Comparison of ENCODE assay signal across 8 cellular contexts in genomic region chr19:38210458-38210987, GRCh38. TPM values are rescaled to one million over a fixed set of nuclear protein-coding genes. Genes with fewer than 3 reads are reported as not detected.
A peak's percentile ranks its signal among the peaks of the same experiment; 100 is the strongest.
DNase-seq lines count a peak whose midpoint lies in the region; ATAC-seq, FAIRE-seq and TF ChIP-seq lines count a peak whose summit lies in the region.
"Had no signal": no experiment of that assay in that cellular context is flagged by ENCODE, and none has a peak within 500 bp of the region (broad histone marks: within the 10 kb centered on the region; RNA-seq: fewer than 3 reads in every experiment).

No MANE protein-coding gene starts in this region.

- in situ Hi-C loops in K562 (cut with MboI): no loop called here

- DNase-seq in NCI-H1105 (lab: John Stamatoyannopoulos, UW): peak; percentile 94
- peak in 2 of 4 experiments; percentile 66 to 67 for DNase-seq in K562 (ENCODE audit: extremely low read depth in 1 of 4, low spot score in 3 of 4)
- peak in 1 of 2 donors; percentile 36 for DNase-seq in left colon
- peak in 48 of 49 donors; percentile 13 to 85 (median 61) for DNase-seq in substantia nigra (lab: John Stamatoyannopoulos, UW)
- no peak for DNase-seq in activated T-cell treated with anti-CD3 and anti-CD28 coated beads, Interleukin-2, amount 50 U/mL, for 48 hours

- H4K20me1 ChIP-seq in K562 (replicated peaks; ENCODE audit: control insufficient read depth, insufficient read depth, low read length): no peaks in the 10 kb centered on the region

- TF ChIP-seq CTCF in K562 (IDR thresholded peaks at IDR 0.05 in 2 of 3, conservative IDR thresholded peaks at IDR 0.05 in 1 of 3; ENCODE audit: insufficient read depth in 2 of 3, low read depth in 1 of 3, low read length in 3 of 3): no peak

- intact Hi-C loops in K562 (cut with micrococcal nuclease): no loop called here
- intact Hi-C loops in left colon (cut with DNase I, micrococcal nuclease): no loop called here

- H3K4me1 ChIP-seq in K562 (replicated peaks in 1 of 2; ENCODE audit: control insufficient read depth in 2 of 2, insufficient read depth in 2 of 2, low read length in 2 of 2): peaks cover 0 to 56% of the 10 kb centered on the region in 2 experiments; a peak in 2 of 5 replicates

- TF ChIP-seq RAD21 in K562 (CRISPR knock-in tag; conservative IDR thresholded peaks at IDR 0.05 in 1 of 2, IDR thresholded peaks at IDR 0.05 in 1 of 2): no peak

- H3K4me2 ChIP-seq in K562 (ENCODE audit: insufficient read depth, low read length): no peak overlapping the region

- TF ChIP-seq POLR2A in K562 (conservative IDR thresholded peaks at IDR 0.05): no peak; the same call in 1 of the 2 replicates

- ATAC-seq in K562 (no peak), left colon (peak; percentile 19), HG02938 (IDR thresholded peaks at IDR 0.05; ENCODE audit: unreplicated experiment) (no peak), HG02759 (IDR thresholded peaks at IDR 0.05; ENCODE audit: unreplicated experiment) (no peak)

- H3K79me2 ChIP-seq in K562 (ENCODE audit: control insufficient read depth, insufficient read depth, low read length): no peaks in the 10 kb centered on the region

- peaks cover 5 to 19% of the 10 kb centered on the region in 2 experiments; a peak in 3 of 5 replicates for H3K27me3 ChIP-seq in K562 (ENCODE audit: control insufficient read depth in 2 of 2, insufficient read depth in 2 of 2, low read length in 2 of 2)

- H3K9ac ChIP-seq in K562 (ENCODE audit: insufficient read depth in 1 of 2, low read depth in 2 of 2, low read length in 2 of 2): peak overlapping the region in 1 of 2 experiments; percentile 26; a peak in 2 of 4 replicates

- no peak overlapping the region for H2AFZ ChIP-seq in K562 (ENCODE audit: low read depth, low read length)

- no peak for TF ChIP-seq EP300 in K562 (IDR thresholded peaks at IDR 0.05; ENCODE audit: low read length)

- CTCF ChIA-PET in K562 (lab: Yijun Ruan, JAX; ENCODE audit: low intra/inter-chr PET ratio): no interaction called here

- H3K27ac ChIP-seq in K562 (ENCODE audit: extremely low read depth, low read depth, low read length): no peak overlapping the region
- H3K27ac ChIP-seq in substantia nigra (ENCODE audit: low read depth, low read length, poor library complexity, severe bottlenecking): peak overlapping the region; percentile 84

- FAIRE-seq in K562 (lab: Jason Lieb, UNC): no peak
- FAIRE-seq: bronchial epithelial cell had no signal

- H3K4me3 ChIP-seq in K562: no peak overlapping the region

- WGBS in K562 (ENCODE audit: insufficient coverage, low coverage, missing lambda C conversion rate): no CpG with 5 or more reads among the region's 24 CpGs

- H3K9me3 ChIP-seq in K562 (replicated peaks; ENCODE audit: control insufficient read depth, insufficient read depth, low read depth, low read length): no peaks in the 10 kb centered on the region

- no peaks in the 10 kb centered on the region for H3K9me1 ChIP-seq in K562 (ENCODE audit: control insufficient read depth, insufficient read depth, low read length)

- H3K36me3 ChIP-seq in K562 (ENCODE audit: control insufficient read depth, insufficient read depth, low read length): no peaks in the 10 kb centered on the region

- BruUV-seq in K562 (replicated peaks; lab: Mats Ljungman, UMichigan): no TSS peak

- POLR2A ChIA-PET in K562 (lab: Yijun Ruan, JAX): no interaction called here

TF ChIP-seq in K562, 482 proteins besides CTCF, POLR2A, EP300 and RAD21:
- no peak for TF ChIP-seq PTTG1 (tag; IDR thresholded peaks at IDR 0.05; ENCODE audit: low read depth)
- peak; percentile 60; the same call in 1 of the 2 replicates for TF ChIP-seq TFAP4 (CRISPR knock-in tag; IDR thresholded peaks at IDR 0.05; ENCODE audit: borderline replicate concordance)
- TF ChIP-seq RFX1 (IDR thresholded peaks at IDR 0.05): peak; percentile 78
- no peak for TF ChIP-seq ZBTB12 (CRISPR knock-in tag; IDR thresholded peaks at IDR 0.05)
- TF ChIP-seq STAG1 (CRISPR knock-in tag; IDR thresholded peaks at IDR 0.05; ENCODE audit: borderline replicate concordance): no peak
- no peak for TF ChIP-seq YY1 (IDR thresholded peaks at IDR 0.05; ENCODE audit: borderline replicate concordance in 1 of 3, control insufficient read depth in 1 of 3, extremely low read depth in 1 of 3, insufficient read depth in 3 of 3, insufficient read length in 1 of 3, insufficient replicate concordance in 2 of 3, low read depth in 1 of 3, low read length in 2 of 3)

RNA-seq across cellular contexts. Expression of gene DPF1, which starts 13.5 kb away (rescaled TPM):
- 5.0 and 8.4 TPM in 2 replicates for total RNA-seq in K562 (2011; cell fraction: chromatin; rRNA removed; ENCODE audit: low replicate concordance)
- total RNA-seq in K562 (2011; cell fraction: nucleolus; rRNA removed): 4.9 and 7.2 TPM in 2 replicates
- 5.0 and 6.9 TPM in 2 replicates for total RNA-seq in K562 (2011; cell fraction: nucleoplasm; rRNA removed)
- 4.1 and 4.6 TPM in 2 replicates for total RNA-seq in K562 (2014; rRNA removed)
- 1.1 and 1.6 TPM in 2 replicates for total RNA-seq in K562 (2014; rRNA removed; fragmentation: Illumina TruSeq; extraction: Trizol)
- 2.2 and 2.3 TPM in 2 replicates for total RNA-seq in K562 (2015; rRNA removed; fragmentation: Illumina TruSeq; extraction: Trizol)
- total RNA-seq in K562 (2021): 5.7 and 6.2 TPM in 2 replicates
- 3.1 and 3.6 TPM in 2 replicates for polyA plus RNA-seq in K562 (2011; rRNA removed)
- polyA plus RNA-seq in K562 (2011; cell fraction: cytosol; rRNA removed): 5.9 and 11.0 TPM in 2 replicates
- 5.7 and 8.6 TPM in 2 replicates for polyA plus RNA-seq in K562 (2011; cell fraction: nucleus; rRNA removed)
- 1.1 and 3.6 TPM in 2 replicates for polyA plus RNA-seq in K562 (2012)
- polyA plus RNA-seq in K562 (2014; fragmentation: Illumina TruSeq; extraction: Trizol): 3.8 and 5.0 TPM in 2 replicates
- polyA plus RNA-seq in K562 (2014; fragmentation: Nextera tagmentation; extraction: Ambion mirVana): under 1 TPM; 0.10 to 0.29 TPM
- 4.2 and 5.5 TPM in 2 replicates for polyA plus RNA-seq in K562 (2014; rRNA removed)
- 2.2 and 2.6 TPM in 2 replicates for polyA minus RNA-seq in K562 (2011; rRNA and poly(A)+ RNA removed)
- polyA minus RNA-seq in K562 (2011; cell fraction: cytosol; rRNA and poly(A)+ RNA removed): 1.0 and 2.2 TPM in 2 replicates
- 2.0 and 2.7 TPM in 2 replicates for polyA minus RNA-seq in K562 (2011; cell fraction: nucleus; rRNA and poly(A)+ RNA removed)
- not detected for total RNA-seq in left colon
- total RNA-seq: bronchial epithelial cell had no signal

RNA-seq across cellular contexts. Expression of gene PPP1R14A, which starts 45.7 kb away (rescaled TPM):
- total RNA-seq in K562 (2011; cell fraction: chromatin; rRNA removed; ENCODE audit: low replicate concordance): 6.6 and 11.8 TPM in 2 replicates
- total RNA-seq in K562 (2011; cell fraction: nucleolus; rRNA removed): 9.3 and 13.7 TPM in 2 replicates
- 11.6 and 12.5 TPM in 2 replicates for total RNA-seq in K562 (2011; cell fraction: nucleoplasm; rRNA removed)
- total RNA-seq in K562 (2014; rRNA removed) (60.7 and 74.0 TPM in 2 replicates), K562 (2014; rRNA removed; fragmentation: Illumina TruSeq; extraction: Trizol) (0.80 and 1.7 TPM in 2 replicates), K562 (2015; rRNA removed; fragmentation: Illumina TruSeq; extraction: Trizol) (6.5 and 7.5 TPM in 2 replicates), K562 (2021) (107 TPM in 2 replicates), left colon (10 to 100 TPM in 1 of 2 donors, 1 to 10 TPM in 1; 7.1 to 38.3 TPM)
- polyA plus RNA-seq in K562 (2011; rRNA removed) (24.7 and 26.4 TPM in 2 replicates), K562 (2014; fragmentation: Illumina TruSeq; extraction: Trizol) (12.1 and 31.5 TPM in 2 replicates), K562 (2014; fragmentation: Nextera tagmentation; extraction: Ambion mirVana) (1 to 10 TPM in 1 of 2 experiments, under 1 TPM in 1; 0.44 to 1.1 TPM), K562 (2014; rRNA removed) (179 and 181 TPM in 2 replicates)
- polyA plus RNA-seq in K562 (2011; cell fraction: cytosol; rRNA removed): 41.0 and 143 TPM in 2 replicates
- 21.3 and 32.8 TPM in 2 replicates for polyA plus RNA-seq in K562 (2011; cell fraction: nucleus; rRNA removed)
- polyA plus RNA-seq in K562 (2012): 67.8 and 104 TPM in 2 replicates
- 1.6 and 1.9 TPM in 2 replicates for polyA minus RNA-seq in K562 (2011; rRNA and poly(A)+ RNA removed)
- polyA minus RNA-seq in K562 (2011; cell fraction: cytosol; rRNA and poly(A)+ RNA removed): 10.9 and 22.5 TPM in 2 replicates
- 5.1 and 10.1 TPM in 2 replicates for polyA minus RNA-seq in K562 (2011; cell fraction: nucleus; rRNA and poly(A)+ RNA removed)

RNA-seq across cellular contexts. Expression of gene SPINT2, which starts 53.9 kb away (rescaled TPM):
- 0.49 and 2.1 TPM in 2 replicates for total RNA-seq in K562 (2011; cell fraction: chromatin; rRNA removed; ENCODE audit: low replicate concordance)
- total RNA-seq in K562 (2011; cell fraction: nucleolus; rRNA removed): 1.7 and 3.2 TPM in 2 replicates
- total RNA-seq in K562 (2011; cell fraction: nucleoplasm; rRNA removed): 0.73 and 4.7 TPM in 2 replicates
- 1.0 and 3.5 TPM in 2 replicates for total RNA-seq in K562 (2014; rRNA removed)
- 0.38 and 0.84 TPM in 2 replicates for total RNA-seq in K562 (2014; rRNA removed; fragmentation: Illumina TruSeq; extraction: Trizol)
- 0.65 and 1.4 TPM in 2 replicates for total RNA-seq in K562 (2015; rRNA removed; fragmentation: Illumina TruSeq; extraction: Trizol)
- 1.9 and 2.1 TPM in 2 replicates for total RNA-seq in K562 (2021)
- 4.5 and 4.6 TPM in 2 replicates for polyA plus RNA-seq in K562 (2011; rRNA removed)
- polyA plus RNA-seq in K562 (2011; cell fraction: cytosol; rRNA removed): 3.5 and 6.8 TPM in 2 replicates
- 3.8 and 4.9 TPM in 2 replicates for polyA plus RNA-seq in K562 (2011; cell fraction: nucleus; rRNA removed)
- 0.69 and 1.3 TPM in 2 replicates for polyA plus RNA-seq in K562 (2012)
- 3.6 and 4.4 TPM in 2 replicates for polyA plus RNA-seq in K562 (2014; fragmentation: Illumina TruSeq; extraction: Trizol)
- polyA plus RNA-seq in K562 (2014; fragmentation: Nextera tagmentation; extraction: Ambion mirVana): 1 to 10 TPM; 3.4 to 4.1 TPM
- polyA plus RNA-seq in K562 (2014; rRNA removed): 0.93 and 1.6 TPM in 2 replicates
- 1.9 and 3.0 TPM in 2 replicates for polyA minus RNA-seq in K562 (2011; rRNA and poly(A)+ RNA removed)
- polyA minus RNA-seq in K562 (2011; cell fraction: cytosol; rRNA and poly(A)+ RNA removed): 4.6 TPM in 1 of 2 replicates, not detected in the other
- polyA minus RNA-seq in K562 (2011; cell fraction: nucleus; rRNA and poly(A)+ RNA removed): 0.40 and 2.0 TPM in 2 replicates
- total RNA-seq in left colon: 100 to 1,000 TPM; 852 to 964 TPM

Comparison
In these comparisons a context has a peak if more than half of its experiments do, and no peak if none do; other contexts are left out.
1. DNase-seq: peak in NCI-H1105 (single experiment) and substantia nigra (48 of 49); none in activated T-cell treated with anti-CD3 and anti-CD28 coated beads, Interleukin-2, amount 50 U/mL, for 48 hours (0 of 2).
2. RNA of gene SPINT2, which starts 53.9 kb away (total RNA-seq): 852 to 964 TPM in left colon; 0.38 to 4.7 TPM in K562; every median in the first group is over 100 times any median in the second.